Comparison of ENCODE assay signal across 8 cellular contexts in the genomic region with DNA sequence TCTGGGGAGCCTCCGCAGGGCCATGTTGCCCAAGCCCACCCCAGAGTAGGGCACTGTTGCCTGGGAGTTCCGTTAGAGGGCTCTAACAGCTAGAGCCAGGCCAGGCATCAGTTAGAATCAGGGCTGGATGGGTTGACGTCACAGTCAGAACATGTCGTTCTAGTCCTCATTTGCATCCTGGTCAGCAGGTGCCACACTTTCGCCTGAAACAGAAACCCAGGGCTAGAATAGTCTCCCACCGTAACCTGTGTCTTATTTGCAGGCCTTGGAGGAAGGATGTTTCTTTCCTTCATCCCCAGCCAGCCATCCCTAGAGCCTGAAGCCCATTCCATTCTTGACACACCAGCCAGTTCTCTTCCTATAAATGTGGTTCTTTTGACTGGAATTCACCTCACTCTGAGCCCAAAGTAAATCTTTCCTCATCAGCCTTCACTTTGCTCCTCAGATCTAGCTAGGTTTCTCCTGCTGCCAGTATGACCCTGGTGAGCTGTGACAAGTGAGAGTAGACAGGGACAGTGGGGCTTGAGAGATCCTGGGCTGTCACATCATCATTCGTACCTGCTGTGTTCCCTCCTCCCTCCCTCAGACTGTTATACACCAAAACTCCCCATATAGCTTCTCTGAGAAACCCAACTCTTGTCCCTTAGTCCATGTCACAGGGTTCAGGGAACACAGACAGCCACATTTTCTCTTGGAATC. TPM values are rescaled to one million over a fixed set of nuclear protein-coding genes. Genes with fewer than 3 reads are reported as not detected.
A peak's percentile ranks its signal among the peaks of the same experiment; 100 is the strongest.
DNase-seq lines count a peak whose midpoint lies in the region; ATAC-seq and TF ChIP-seq lines count a peak whose summit lies in the region.

No MANE protein-coding gene starts in this region.

- H3K4me1 Mint-ChIP-seq in stimulated activated naive B cell treated with anti-CD40 and anti-IgM and Interleukin-4, amounts not matched to agents 10 μg/mL and 1 μg/mL and 100 μg/mL, for 72 hours, result peaks cover 44 to 66% of the 10 kb centered on the region in 2 donors

- no peaks in the 10 kb centered on the region for H3K9me3 ChIP-seq in MM.1S (replicated peaks; ENCODE audit: insufficient read depth, low read length)
- H3K9me3 ChIP-seq in fibroblast of lung (ENCODE audit: control insufficient read depth, insufficient read depth, low read depth, low read length), result no peaks in the 10 kb centered on the region

- H3K79me2 ChIP-seq in MM.1S (ENCODE audit: low read length) (peaks cover 53% of the 10 kb centered on the region), fibroblast of lung (ENCODE audit: control insufficient read depth, insufficient read depth, low read length) (peaks cover 7% of the 10 kb centered on the region)

- H3K27ac Mint-ChIP-seq in stimulated activated naive B cell treated with anti-CD40 and anti-IgM and Interleukin-4, amounts not matched to agents 10 μg/mL and 1 μg/mL and 100 μg/mL, for 72 hours, result peak overlapping the region; percentile 93

- H3K27me3 Mint-ChIP-seq in stimulated activated naive B cell treated with anti-CD40 and anti-IgM and Interleukin-4, amounts not matched to agents 10 μg/mL and 1 μg/mL and 100 μg/mL, for 72 hours, result no peaks in the 10 kb centered on the region

- peak overlapping the region; percentile 94 for H3K9ac ChIP-seq in MM.1S (ENCODE audit: low read length)
- H3K9ac ChIP-seq in fibroblast of lung (ENCODE audit: insufficient read depth, low read length), result peak overlapping the region; percentile 72

- H3K27me3 ChIP-seq in MM.1S (replicated peaks; ENCODE audit: insufficient read depth, low read length) (no peaks in the 10 kb centered on the region), fibroblast of lung (ENCODE audit: control insufficient read depth, insufficient read depth, low read length) (no peaks in the 10 kb centered on the region)

- H3F3A ChIP-seq in MM.1S (ENCODE audit: insufficient read depth, low read length), result peaks cover 45% of the 10 kb centered on the region

- H3K36me3 Mint-ChIP-seq in stimulated activated naive B cell treated with anti-CD40 and anti-IgM and Interleukin-4, amounts not matched to agents 10 μg/mL and 1 μg/mL and 100 μg/mL, for 72 hours, result peaks cover 67 to 76% of the 10 kb centered on the region in 2 donors

- H2AFZ ChIP-seq in MM.1S (ENCODE audit: low read length) (no peak overlapping the region), fibroblast of lung (ENCODE audit: low read length) (no peak overlapping the region)

- H3K4me2 ChIP-seq in MM.1S (ENCODE audit: low read depth, low read length) (peak overlapping the region; percentile 82), fibroblast of lung (ENCODE audit: extremely low read depth, insufficient read depth, low read length) (peak overlapping the region; percentile 23)

- TF ChIP-seq CTCF in GM12872 (IDR thresholded peaks at IDR 0.05; ENCODE audit: insufficient read depth, low read depth, low read length), result peak; percentile 35; the same call in 2 of the 3 replicates
- peak; percentile 42 for TF ChIP-seq CTCF in MM.1S (IDR thresholded peaks at IDR 0.05; ENCODE audit: low read length)
- TF ChIP-seq CTCF in fibroblast of lung (conservative IDR thresholded peaks at IDR 0.05 in 1 of 2, IDR thresholded peaks at IDR 0.05 in 1 of 2; ENCODE audit: low read depth in 1 of 2, low read length in 2 of 2), result no peak

- DNase-seq in MM.1S (peak; percentile 90), fibroblast of lung (ENCODE audit: low read depth in 2 of 2) (no peak), NCI-H1694 treated with DMSO at 0.1 percent for 48 hours (lab: John Stamatoyannopoulos, UW) (no peak), cerebellar cortex (ENCODE audit: low spot score) (no peak), NCI-H524 treated with DMSO at 0.1 percent for 48 hours (lab: John Stamatoyannopoulos, UW) (no peak)
- DNase-seq in stimulated activated naive B cell treated with anti-CD40 and anti-IgM and Interleukin-4, amounts not matched to agents 10 μg/mL and 1 μg/mL and 100 μg/mL, for 72 hours, result peak; percentile 39

- peaks cover 59% of the 10 kb centered on the region for H3K4me1 ChIP-seq in MM.1S (ENCODE audit: low read length)
- H3K4me1 ChIP-seq in fibroblast of lung (ENCODE audit: control insufficient read depth, extremely low read depth, insufficient read depth, low read length), result peaks cover 30% of the 10 kb centered on the region

- H3K27ac ChIP-seq in MM.1S (ENCODE audit: low read length) (peak overlapping the region; percentile 97), fibroblast of lung (ENCODE audit: insufficient read depth, low read length) (peak overlapping the region; percentile 93)

- no peaks in the 10 kb centered on the region for H3K9me3 Mint-ChIP-seq in stimulated activated naive B cell treated with anti-CD40 and anti-IgM and Interleukin-4, amounts not matched to agents 10 μg/mL and 1 μg/mL and 100 μg/mL, for 72 hours

- H3K9me2 ChIP-seq in MM.1S (replicated peaks; ENCODE audit: insufficient read depth, low read length), result no peaks in the 10 kb centered on the region

- peak overlapping the region; percentile 27 for H3K4me3 ChIP-seq in MM.1S (ENCODE audit: low read length)
- H3K4me3 ChIP-seq in fibroblast of lung (replicated peaks in 1 of 4; ENCODE audit: control extremely low read depth in 1 of 4, insufficient read depth in 1 of 4, low read depth in 3 of 4, low read length in 4 of 4), result no peak overlapping the region

- peak overlapping the region in 1 of 2 donors; percentile 10 for H3K4me3 Mint-ChIP-seq in stimulated activated naive B cell treated with anti-CD40 and anti-IgM and Interleukin-4, amounts not matched to agents 10 μg/mL and 1 μg/mL and 100 μg/mL, for 72 hours

- ATAC-seq in GM21447 (IDR thresholded peaks at IDR 0.05; ENCODE audit: unreplicated experiment), result peak; percentile 80
- peak; percentile 73 to 77 for ATAC-seq in stimulated activated naive B cell treated with anti-CD40 and anti-IgM and Interleukin-4, amounts not matched to agents 10 μg/mL and 1 μg/mL and 100 μg/mL, for 72 hours (replicated peaks)

- H3K36me3 ChIP-seq in MM.1S (replicated peaks; ENCODE audit: insufficient read depth, low read length) (peaks cover 29% of the 10 kb centered on the region), fibroblast of lung (ENCODE audit: control insufficient read depth, insufficient read depth, low read length) (peaks cover 42% of the 10 kb centered on the region)

- H4K20me1 ChIP-seq in MM.1S (ENCODE audit: insufficient read depth, low read length) (no peaks in the 10 kb centered on the region), fibroblast of lung (ENCODE audit: control insufficient read depth, extremely low read depth, insufficient read depth, low read length) (no peaks in the 10 kb centered on the region)

RNA-seq across cellular contexts. Expression of gene CCDC97, which starts 12.2 kb away (rescaled TPM):
- total RNA-seq in fibroblast of lung, result 5.9 and 7.8 TPM in 2 replicates
- 6.3 and 9.9 TPM in 2 replicates for polyA plus RNA-seq in fibroblast of lung
- 14.8 and 18.5 TPM in 2 replicates for polyA plus RNA-seq in fibroblast of lung (2012)
- 23.9 and 35.2 TPM in 2 replicates for polyA minus RNA-seq in fibroblast of lung (ENCODE audit: low replicate concordance)

RNA-seq across cellular contexts. Expression of gene HNRNPUL1, which starts 33.6 kb away (rescaled TPM):
- 47.3 and 58.1 TPM in 2 replicates for total RNA-seq in fibroblast of lung
- polyA plus RNA-seq in fibroblast of lung, result 36.4 and 60.4 TPM in 2 replicates
- 121 and 163 TPM in 2 replicates for polyA plus RNA-seq in fibroblast of lung (2012)
- 123 and 228 TPM in 2 replicates for polyA minus RNA-seq in fibroblast of lung (ENCODE audit: low replicate concordance)

RNA-seq across cellular contexts. Expression of gene TGFB1, which starts 55.9 kb away (rescaled TPM):
- 6.7 and 14.4 TPM in 2 replicates for total RNA-seq in fibroblast of lung
- polyA plus RNA-seq in fibroblast of lung, result 4.2 and 6.6 TPM in 2 replicates
- polyA plus RNA-seq in fibroblast of lung (2012), result 40.5 and 59.2 TPM in 2 replicates
- 43.0 and 58.8 TPM in 2 replicates for polyA minus RNA-seq in fibroblast of lung (ENCODE audit: low replicate concordance)

Comparison
In these comparisons a context has a peak if more than half of its experiments do, and no peak if none do; other contexts are left out.
1. CTCF ChIP-seq: peak in GM12872 (single experiment) and MM.1S (single experiment); none in fibroblast of lung (0 of 2).
2. DNase-seq: peak in MM.1S (single experiment) and stimulated activated naive B cell treated with anti-CD40 and anti-IgM and Interleukin-4, amounts not matched to agents 10 μg/mL and 1 μg/mL and 100 μg/mL, for 72 hours (single experiment); none in fibroblast of lung (0 of 2), NCI-H1694 treated with DMSO at 0.1 percent for 48 hours (single experiment), cerebellar cortex (single experiment) and NCI-H524 treated with DMSO at 0.1 percent for 48 hours (single experiment).